8 cellular contexts compared by ENCODE assay signal in genomic region chr19:44747739-44748425, GRCh38. TPM values are rescaled to one million over a fixed set of nuclear protein-coding genes. Genes with fewer than 3 reads are reported as not detected.
DNase-seq lines count a peak whose midpoint lies in the region; ATAC-seq, FAIRE-seq and TF ChIP-seq lines count a peak whose summit lies in the region.
"Had no signal": no experiment of that assay in that cellular context is flagged by ENCODE, and none has a peak within 500 bp of the region (broad histone marks: within the 10 kb centered on the region; RNA-seq: fewer than 3 reads in every experiment).

No MANE protein-coding gene starts in this region.

- peaks cover 77% of the 10 kb centered on the region for H3K27me3 ChIP-seq in iPS-18a (ENCODE audit: control insufficient read depth, insufficient read depth, low read length)
- H3K27me3 ChIP-seq in gastrocnemius medialis: no peaks in the 10 kb centered on the region

- peak; percentile 2 for ATAC-seq in HG03432 (IDR thresholded peaks at IDR 0.05; ENCODE audit: unreplicated experiment)
- peak; percentile 45 to 49 for ATAC-seq in gastrocnemius medialis
- ATAC-seq in HG03175 (IDR thresholded peaks at IDR 0.05; ENCODE audit: unreplicated experiment): no peak

- H3K9me3 ChIP-seq in iPS-18a (ENCODE audit: control insufficient read depth, low read depth, low read length) (no peaks in the 10 kb centered on the region), gastrocnemius medialis (no peaks in the 10 kb centered on the region)

- H3K9ac ChIP-seq in iPS-18a (ENCODE audit: low read length): peak overlapping the region; percentile 35

- FAIRE-seq in GM12891 (lab: Jason Lieb, UNC): no peak

- intact Hi-C loops in gastrocnemius medialis (cut with DNase I; ENCODE audit: low total_unique reads): loop anchor here (5.0 to 10.0 kb wide), 3 partner anchors 207 to 1019 kb away; partner anchors contain the start of genes CLPTM1, PPP1R37 and SIX5

- H3K4me3 ChIP-seq in iPS-18a (ENCODE audit: low read length): peak overlapping the region; percentile 71
- peak overlapping the region; percentile 61 to 87 (median 72) for H3K4me3 ChIP-seq in gastrocnemius medialis

- H3K4me1 ChIP-seq in iPS-18a (ENCODE audit: control insufficient read depth, low read depth, low read length) (peaks cover 4% of the 10 kb centered on the region), gastrocnemius medialis (peaks cover 43 to 67% of the 10 kb centered on the region in 2 donors)

- no peak for TF ChIP-seq CTCF in gastrocnemius medialis (IDR thresholded peaks at IDR 0.05 in 4 of 5, conservative IDR thresholded peaks at IDR 0.05 in 1 of 5)

- no peak for DNase-seq in GM12891 (ENCODE audit: insufficient read length, low spot score)
- DNase-seq in RPMI8226: peak; percentile 51
- DNase-seq in astrocyte of the hippocampus (ENCODE audit: low read depth, low spot score): peak; percentile 79
- peak; percentile 43 to 73 for DNase-seq in gastrocnemius medialis

- in situ Hi-C loops in gastrocnemius medialis (cut with MboI; ENCODE audit: low sequenced_read_pairs in 4 of 4): no loop called here

- H3K27ac ChIP-seq in iPS-18a (ENCODE audit: low read length): no peak overlapping the region
- peak overlapping the region; percentile 91 to 97 (median 95) for H3K27ac ChIP-seq in gastrocnemius medialis

- no peak for TF ChIP-seq POLR2A in GM12891 (IDR thresholded peaks at IDR 0.05; ENCODE audit: low read depth, low read length)
- TF ChIP-seq POLR2A in gastrocnemius medialis (IDR thresholded peaks at IDR 0.05): peak in 1 of 2 donors; percentile 12

- no peaks in the 10 kb centered on the region for H3K36me3 ChIP-seq in iPS-18a (ENCODE audit: control insufficient read depth, low read depth, low read length)
- peaks cover 0 to 16% of the 10 kb centered on the region in 2 donors for H3K36me3 ChIP-seq in gastrocnemius medialis

TF ChIP-seq in GM12891, 5 proteins besides CTCF, POLR2A, EP300 and RAD21:
- TF ChIP-seq SPI1 (IDR thresholded peaks at IDR 0.05; ENCODE audit: low read depth, low read length): 0 out of 2 replicates have a peak, but pooled peaks have one; percentile 17
- TF ChIP-seq POLR2AphosphoS5 (IDR thresholded peaks at IDR 0.05; ENCODE audit: low read depth, low read length): no peak

RNA-seq across cellular contexts. Expression of gene BCL3, which starts 0.6 kb away (rescaled TPM):
- 16.1 TPM for polyA plus RNA-seq in GM12891 (2012; ENCODE audit: low read depth, missing spikeins)
- 10 to 100 TPM in 1 of 4 donors, 1 to 10 TPM in 3; 7.2 to 15.7 (median 8.5) TPM for total RNA-seq in gastrocnemius medialis

RNA-seq across cellular contexts. Expression of gene CBLC, which starts 29.8 kb away (rescaled TPM):
- not detected for polyA plus RNA-seq in GM12891 (2012; ENCODE audit: low read depth, missing spikeins)
- under 1 TPM in 1 of 4 donors, not detected in 3; 0.49 TPM for total RNA-seq in gastrocnemius medialis

RNA-seq across cellular contexts. Expression of gene CEACAM16, which starts 48.9 kb away (rescaled TPM):
- 0.05 TPM for polyA plus RNA-seq in GM12891 (2012; ENCODE audit: low read depth, missing spikeins)
- total RNA-seq in gastrocnemius medialis: not detected
- total RNA-seq: dermis microvascular lymphatic vessel endothelial cell had no signal
